In genomic region chr5:77086611-77087483, GRCh38 we compare ENCODE assay signal across 8 cellular contexts. TPM values are rescaled to one million over a fixed set of nuclear protein-coding genes. Genes with fewer than 3 reads are reported as not detected.
A peak's percentile ranks its signal among the peaks of the same experiment; 100 is the strongest.
DNase-seq lines count a peak whose midpoint lies in the region; ATAC-seq and FAIRE-seq lines count a peak whose summit lies in the region.

ZBED3 (minus strand) TSS chr5:77087285; CDS start chr5:77077878, 9,407 bp downstream.

- POLR2A ChIA-PET in naive thymus-derived CD8-positive, alpha-beta T cell (lab: Charles Lee) = interaction anchor here (0.8 to 3.1 kb wide), 2 partner anchors 10 to 56 kb away, joined by 3 to 17 read pairs; partner anchors contain the start of gene AGGF1

- FAIRE-seq in RCC 7860 (lab: Jason Lieb, UNC) = no peak

- in situ Hi-C loops in Caki2 (cut with HindIII; ENCODE audit: low pct_unique_long_range_greater_than_20kb, low sequenced_read_pairs) (no loop called here), KBM-7 (cut with MboI; ENCODE audit: low pct_unique_long_range_greater_than_20kb, low sequenced_read_pairs) (no loop called here)

- peaks cover 0 to 9% (median 0%) of the 10 kb centered on the region in 9 donors for H3K9me3 Mint-ChIP-seq in naive thymus-derived CD8-positive, alpha-beta T cell

- H3K4me1 Mint-ChIP-seq in naive thymus-derived CD8-positive, alpha-beta T cell = peaks cover 10 to 32% (median 21%) of the 10 kb centered on the region in 4 donors

- H3K9me3 ChIP-seq in stomach smooth muscle (ENCODE audit: control insufficient read depth in 2 of 2, low read length in 2 of 2) = no peaks in the 10 kb centered on the region

- peaks cover 0 to 6% of the 10 kb centered on the region in 2 donors for H3K36me3 ChIP-seq in stomach smooth muscle (ENCODE audit: control insufficient read depth in 2 of 2, insufficient read depth in 2 of 2, low read length in 2 of 2)

- DNase-seq in Caki2 (ENCODE audit: low read depth) = peak; percentile 79
- peak; percentile 85 for DNase-seq in KBM-7
- DNase-seq in RCC 7860 (ENCODE audit: low spot score) = peak; percentile 33
- DNase-seq in activated effector memory CD4-positive, alpha-beta T cell treated with Interleukin-2 at 50 U/mL for 16 hours = peak; percentile 23
- DNase-seq in fibroblast of peridontal ligament (ENCODE audit: extremely low read depth) = peak; percentile 87
- DNase-seq in naive thymus-derived CD8-positive, alpha-beta T cell = peak; percentile 39 to 78 (median 72)

- peak within 1 kb of the TSS; percentile 88 for H3K27ac ChIP-seq in stomach smooth muscle (ENCODE audit: low read length)

- peak within 1 kb of the TSS; percentile 80 to 86 for H3K4me3 ChIP-seq in stomach smooth muscle (ENCODE audit: low read length in 2 of 2)

- H3K27me3 Mint-ChIP-seq in naive thymus-derived CD8-positive, alpha-beta T cell = peaks cover 0 to 5% (median 0%) of the 10 kb centered on the region in 5 donors

- peak; percentile 63 for ATAC-seq in GM21390 (IDR thresholded peaks at IDR 0.05; ENCODE audit: unreplicated experiment)
- ATAC-seq in naive thymus-derived CD8-positive, alpha-beta T cell = peak; percentile 85 to 90

- H3K36me3 Mint-ChIP-seq in naive thymus-derived CD8-positive, alpha-beta T cell = peaks cover 0 to 11% (median 10%) of the 10 kb centered on the region in 3 donors

- H3K4me3 Mint-ChIP-seq in naive thymus-derived CD8-positive, alpha-beta T cell = peak within 1 kb of the TSS; percentile 85 to 98 (median 96)

- H3K9ac ChIP-seq in stomach smooth muscle (ENCODE audit: low read length in 2 of 2) = peak within 1 kb of the TSS; percentile 80

- H3K27me3 ChIP-seq in stomach smooth muscle (ENCODE audit: control insufficient read depth in 1 of 2, insufficient read depth in 2 of 2, low read length in 2 of 2) = no peaks in the 10 kb centered on the region

- H3K27ac Mint-ChIP-seq in naive thymus-derived CD8-positive, alpha-beta T cell = peak within 1 kb of the TSS; percentile 79 to 97 (median 95)

- H3K4me1 ChIP-seq in stomach smooth muscle (ENCODE audit: control insufficient read depth, insufficient read depth, low read length) = peaks cover 13% of the 10 kb centered on the region

RNA-seq across cellular contexts. Expression of gene ZBED3, which starts in this region (rescaled TPM):
- total RNA-seq in Caki2 (2014; rRNA removed; shearing (Covaris generic); ENCODE audit: low replicate concordance) = 0.14 TPM in 1 of 2 replicates, not detected in the other
- total RNA-seq in naive thymus-derived CD8-positive, alpha-beta T cell = 10 to 100 TPM in 1 of 2 experiments, 1 to 10 TPM in 1; 8.4 to 10.5 TPM
- polyA plus RNA-seq in naive thymus-derived CD8-positive, alpha-beta T cell = 1 to 10 TPM; 2.6 to 8.9 (median 4.6) TPM

Comparison
In these comparisons a context has a peak if more than half of its experiments do, and no peak if none do; other contexts are left out.
1. Peak in every context shown above with its lines: DNase-seq, ATAC-seq, H3K4me3 ChIP-seq and H3K27ac ChIP-seq.
2. Peak in DNase-seq in Caki2; RNA of the gene not detected or under 1 TPM.
3. DNase-seq: peak in every context shown above with its lines; median percentile 87 in fibroblast of peridontal ligament; 85 in KBM-7; 79 in Caki2; 72 in naive thymus-derived CD8-positive, alpha-beta T cell; 33 in RCC 7860; 23 in activated effector memory CD4-positive, alpha-beta T cell treated with Interleukin-2 at 50 U/mL for 16 hours.